Comparison of ENCODE assay signal across 1 cellular context in the genomic region with DNA sequence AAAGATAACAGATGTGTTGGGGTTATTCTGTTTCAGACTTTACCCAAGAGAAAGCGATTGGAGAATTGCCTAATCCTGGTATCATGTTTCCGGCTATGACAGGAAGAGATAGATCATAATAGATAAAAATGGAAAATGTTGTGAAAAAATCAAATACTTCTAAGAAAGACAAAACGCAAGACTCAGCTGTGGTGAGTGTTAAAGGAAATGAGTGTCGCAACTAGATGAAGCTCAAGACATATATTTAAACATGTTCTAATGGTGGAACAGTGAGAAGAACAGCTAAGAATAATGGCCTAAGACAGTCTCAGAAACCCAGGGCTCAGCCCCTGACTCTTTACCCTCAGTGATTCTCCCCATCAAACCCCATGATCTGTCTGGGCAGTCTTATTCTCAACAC.
A peak's percentile ranks its signal among the peaks of the same experiment; 100 is the strongest.
TF ChIP-seq lines count a peak whose summit lies in the region.

No MANE protein-coding gene starts in this region.

TF ChIP-seq in SK-N-SH, 30 proteins besides CTCF, POLR2A, EP300 and RAD21 (continued from another document):
- TF ChIP-seq PBX3 (IDR thresholded peaks at IDR 0.05), result peak; percentile 71
- TF ChIP-seq FOXJ3 (CRISPR knock-in tag; IDR thresholded peaks at IDR 0.05), result no peak
- no peak for TF ChIP-seq CHD2 (IDR thresholded peaks at IDR 0.05; ENCODE audit: low read length, partially characterized antibody)
- no peak for TF ChIP-seq ELF1 (IDR thresholded peaks at IDR 0.05)
- TF ChIP-seq JUND (IDR thresholded peaks at IDR 0.05), result peak; percentile 42; the same call in 1 of the 2 replicates
- no peak for TF ChIP-seq FOSL2 (IDR thresholded peaks at IDR 0.05; ENCODE audit: borderline replicate concordance, low read depth)
- TF ChIP-seq REST (IDR thresholded peaks at IDR 0.05; ENCODE audit: low read depth, low read length), result no peak
- TF ChIP-seq NFIC (IDR thresholded peaks at IDR 0.05; ENCODE audit: borderline replicate concordance), result peak; percentile 19; the same call in 1 of the 2 replicates
- no peak for TF ChIP-seq TEAD4 (IDR thresholded peaks at IDR 0.05; ENCODE audit: borderline replicate concordance, insufficient read depth)
- no peak for TF ChIP-seq SMC3 (IDR thresholded peaks at IDR 0.05; ENCODE audit: low read depth, low read length)
